Comparison of ENCODE assay signal across 8 cellular contexts in genomic region chr2:173990970-173991819, GRCh38. TPM values are rescaled to one million over a fixed set of nuclear protein-coding genes. Genes with fewer than 3 reads are reported as not detected.
DNase-seq lines count a peak whose midpoint lies in the region; ATAC-seq and TF ChIP-seq lines count a peak whose summit lies in the region.

No MANE protein-coding gene starts in this region.

- peak overlapping the region in 1 of 2 donors; percentile 41 for H3K27ac ChIP-seq in lung (ENCODE audit: low read depth in 1 of 2, low read length in 1 of 2)

- H3K4me1 ChIP-seq in lung (ENCODE audit: control insufficient read depth in 2 of 2, insufficient read depth in 2 of 2, low read length in 2 of 2), result peaks cover 7 to 8% of the 10 kb centered on the region in 2 donors

- no peak overlapping the region for H3K4me3 ChIP-seq in astrocyte of the spinal cord (ENCODE audit: low read depth, low read length)
- H3K4me3 ChIP-seq in lung, result no peak overlapping the region

- in situ Hi-C loops in astrocyte of the spinal cord (cut with HindIII; ENCODE audit: low sequenced_read_pairs), result no loop called here

- no peak for TF ChIP-seq CTCF in astrocyte of the spinal cord (IDR thresholded peaks at IDR 0.05; ENCODE audit: low read depth, low read length)
- TF ChIP-seq CTCF in lung (IDR thresholded peaks at IDR 0.05; ENCODE audit: control extremely low read depth, extremely low read depth), result no peak

- no peaks in the 10 kb centered on the region for H3K36me3 ChIP-seq in lung (ENCODE audit: control insufficient read depth in 2 of 2, insufficient read depth in 2 of 2, low read length in 2 of 2)

- no peaks in the 10 kb centered on the region for H3K9me3 ChIP-seq in lung (ENCODE audit: control insufficient read depth in 2 of 2, insufficient read depth in 1 of 2, low read length in 1 of 2)

- no peaks in the 10 kb centered on the region for H3K27me3 ChIP-seq in lung (ENCODE audit: control insufficient read depth, insufficient read depth)

- ATAC-seq in GM19035 (IDR thresholded peaks at IDR 0.05; ENCODE audit: unreplicated experiment) (peak; percentile 83), HG03280 (IDR thresholded peaks at IDR 0.05; ENCODE audit: unreplicated experiment) (peak; percentile 65), lung (ENCODE audit: insufficient read depth, low FRiP score) (peak; percentile 56)

- 31 to 39% methylated on average over 13 of the region's 13 CpGs for WGBS in lung, 2 donors

- peak; percentile 68 for DNase-seq in astrocyte of the spinal cord (ENCODE audit: low read depth, low spot score)
- peak; percentile 56 for DNase-seq in lung (ENCODE audit: low spot score)
- DNase-seq in cerebellum (ENCODE audit: low spot score), result no peak
- DNase-seq in HUDEP-2 (lab: John Stamatoyannopoulos, UW; ENCODE audit: unreplicated experiment in 76 of 76), result no peak
- no peak for DNase-seq in SKM-1 treated with dmso at 0.1 percent for 144 hours (lab: John Stamatoyannopoulos, UW; ENCODE audit: unreplicated experiment)
- DNase-seq in NCI-H748 (lab: John Stamatoyannopoulos, UW; ENCODE audit: unreplicated experiment), result no peak

RNA-seq across cellular contexts. Expression of gene SP3, which starts 26.0 kb away (rescaled TPM):
- total RNA-seq in lung (100 to 1,000 TPM in 1 of 2 donors, 10 to 100 TPM in 1; 81.4 to 183 TPM), cerebellum (137 TPM)
- polyA plus RNA-seq in lung, result 10 to 100 TPM; 14.5 to 29.0 TPM

Comparison
In these comparisons a context has a peak if more than half of its experiments do, and no peak if none do; other contexts are left out.
1. DNase-seq: peak in astrocyte of the spinal cord (single experiment) and lung (single experiment); none in cerebellum (single experiment), HUDEP-2 (0 of 76), SKM-1 treated with dmso at 0.1 percent for 144 hours (single experiment) and NCI-H748 (single experiment).
2. Peak in every context shown above with its lines, with median percentiles within 50 percentile points of each other: ATAC-seq.